13 cellular contexts compared by ENCODE assay signal in genomic region chr1:155932487-155932886, GRCh38. TPM values are rescaled to one million over a fixed set of nuclear protein-coding genes. Genes with fewer than 3 reads are reported as not detected.
A peak's percentile ranks its signal among the peaks of the same experiment; 100 is the strongest.
DNase-seq lines count a peak whose midpoint lies in the region; ATAC-seq and TF ChIP-seq lines count a peak whose summit lies in the region.
"Had no signal": no experiment of that assay in that cellular context is flagged by ENCODE, and none has a peak within 500 bp of the region (broad histone marks: within the 10 kb centered on the region; RNA-seq: fewer than 3 reads in every experiment).

No MANE protein-coding gene starts in this region.

- POLR2A ChIA-PET in AG04450 (lab: Yijun Ruan, JAX): interaction anchor here (0.6 kb wide), 1 partner anchor 70 kb away, joined by 3 read pairs; no protein-coding TSS in a partner anchor
- POLR2A ChIA-PET in activated naive CD8-positive, alpha-beta T cell treated with anti-CD3 and anti-CD28 coated beads, Interleukin-2, amount 10 ng/mL, durations not matched to agents 7 days and 5 days (lab: Charles Lee): interaction anchor here (0.5 to 1.7 kb wide), 6 partner anchors 9 to 355 kb away, joined by 3 to 4 read pairs (median 3); partner anchors contain the start of genes GON4L and RIT1

- CTCF ChIA-PET in AG04450 (lab: Charles Lee): interaction anchor here (1.1 to 2.5 kb wide), 4 partner anchors 58 to 683 kb away, joined by 3 to 12 read pairs (median 4); no protein-coding TSS in a partner anchor

- no peaks in the 10 kb centered on the region for H3K9me3 Mint-ChIP-seq in activated naive CD8-positive, alpha-beta T cell treated with anti-CD3 and anti-CD28 coated beads, Interleukin-2, amount 10 ng/mL, durations not matched to agents 7 days and 5 days
- H3K9me3 Mint-ChIP-seq: stimulated activated naive B cell treated with anti-CD40 and anti-IgM and Interleukin-4, amounts not matched to agents 10 μg/mL and 1 μg/mL and 100 μg/mL, for 72 hours had no signal

- no peak overlapping the region for H3K27ac ChIP-seq in AG04450 (ENCODE audit: low read depth, low read length)
- H3K27ac ChIP-seq in left lung: no peak overlapping the region

- intact Hi-C loops in left lung (cut with DNase I): no loop called here

- H3K4me3 ChIP-seq in AG04450 (ENCODE audit: low read depth, low read length) (peak overlapping the region; percentile 21), HFF-Myc (replicated peaks; ENCODE audit: low read depth, low read length) (peak overlapping the region; percentile 97), left lung (peak overlapping the region in 1 of 2 donors; percentile 80)

- no peaks in the 10 kb centered on the region for H3K27me3 Mint-ChIP-seq in activated naive CD8-positive, alpha-beta T cell treated with anti-CD3 and anti-CD28 coated beads, Interleukin-2, amount 10 ng/mL, durations not matched to agents 7 days and 5 days
- H3K27me3 Mint-ChIP-seq: stimulated activated naive B cell treated with anti-CD40 and anti-IgM and Interleukin-4, amounts not matched to agents 10 μg/mL and 1 μg/mL and 100 μg/mL, for 72 hours; T-helper 17 cell had no signal

- TF ChIP-seq CTCF in AG04450 (IDR thresholded peaks at IDR 0.05; ENCODE audit: low read depth, low read length): no peak
- no peak for TF ChIP-seq CTCF in HFF-Myc (IDR thresholded peaks at IDR 0.05; ENCODE audit: low read depth, low read length, missing control alignments)
- TF ChIP-seq CTCF in left lung (IDR thresholded peaks at IDR 0.05): no peak

- peaks cover 36% of the 10 kb centered on the region for H3K36me3 Mint-ChIP-seq in activated naive CD8-positive, alpha-beta T cell treated with anti-CD3 and anti-CD28 coated beads, Interleukin-2, amount 10 ng/mL, durations not matched to agents 7 days and 5 days

- peaks cover 26 to 54% of the 10 kb centered on the region in 2 donors for H3K4me1 ChIP-seq in left lung

- H3K4me1 Mint-ChIP-seq in activated naive CD8-positive, alpha-beta T cell treated with anti-CD3 and anti-CD28 coated beads, Interleukin-2, amount 10 ng/mL, durations not matched to agents 7 days and 5 days: peaks cover 24% of the 10 kb centered on the region

- peak overlapping the region; percentile 77 for H3K4me3 Mint-ChIP-seq in activated naive CD8-positive, alpha-beta T cell treated with anti-CD3 and anti-CD28 coated beads, Interleukin-2, amount 10 ng/mL, durations not matched to agents 7 days and 5 days
- H3K4me3 Mint-ChIP-seq: stimulated activated naive B cell treated with anti-CD40 and anti-IgM and Interleukin-4, amounts not matched to agents 10 μg/mL and 1 μg/mL and 100 μg/mL, for 72 hours; T-helper 17 cell had no signal

- H3K27me3 ChIP-seq in AG04450 (ENCODE audit: control insufficient read depth, insufficient read depth, low read length) (no peaks in the 10 kb centered on the region), left lung (no peaks in the 10 kb centered on the region)
- H3K27me3 ChIP-seq: adrenal gland had no signal

- H3K27ac Mint-ChIP-seq in activated naive CD8-positive, alpha-beta T cell treated with anti-CD3 and anti-CD28 coated beads, Interleukin-2, amount 10 ng/mL, durations not matched to agents 7 days and 5 days: peak overlapping the region; percentile 51
- H3K27ac Mint-ChIP-seq: stimulated activated naive B cell treated with anti-CD40 and anti-IgM and Interleukin-4, amounts not matched to agents 10 μg/mL and 1 μg/mL and 100 μg/mL, for 72 hours; T-helper 17 cell had no signal

- DNase-seq in AG04450 (ENCODE audit: low read depth, low spot score): no peak
- no peak for DNase-seq in HFF-Myc (ENCODE audit: extremely low read depth, low read depth)
- no peak for DNase-seq in activated naive CD8-positive, alpha-beta T cell treated with anti-CD3 and anti-CD28 coated beads, Interleukin-2, amount 10 ng/mL, durations not matched to agents 7 days and 5 days
- peak; percentile 33 for DNase-seq in iris pigment epithelial cell (ENCODE audit: low read depth)
- DNase-seq in NCI-H128 (lab: John Stamatoyannopoulos, UW; ENCODE audit: unreplicated experiment): no peak
- no peak for DNase-seq in left lung
- DNase-seq: NCI-H187 treated with DMSO at 0.1 percent for 48 hours; stimulated activated naive B cell treated with anti-CD40 and anti-IgM and Interleukin-4, amounts not matched to agents 10 μg/mL and 1 μg/mL and 100 μg/mL, for 72 hours; T-helper 17 cell had no signal

- peaks cover 0 to 60% of the 10 kb centered on the region in 2 donors for H3K36me3 ChIP-seq in left lung

- H3K9me3 ChIP-seq in AG04450 (ENCODE audit: control insufficient read depth, insufficient read depth, low read length) (no peaks in the 10 kb centered on the region; the same call in 1 of the 2 replicates), left lung (no peaks in the 10 kb centered on the region)
- H3K9me3 ChIP-seq: adrenal gland had no signal

- no peak for ATAC-seq in activated naive CD8-positive, alpha-beta T cell treated with anti-CD3 and anti-CD28 coated beads, Interleukin-2, amount 10 ng/mL, durations not matched to agents 7 days and 5 days (ENCODE audit: low read depth)
- ATAC-seq in GM18870 (IDR thresholded peaks at IDR 0.05; ENCODE audit: unreplicated experiment) (no peak), GM19467 (IDR thresholded peaks at IDR 0.05; ENCODE audit: unreplicated experiment) (no peak), left lung (no peak)
- ATAC-seq: stimulated activated naive B cell treated with anti-CD40 and anti-IgM and Interleukin-4, amounts not matched to agents 10 μg/mL and 1 μg/mL and 100 μg/mL, for 72 hours; T-helper 17 cell had no signal

RNA-seq across cellular contexts. Expression of gene KHDC4, which starts 1.7 kb away (rescaled TPM):
- 34.9 and 39.0 TPM in 2 replicates for polyA plus RNA-seq in AG04450 (2011; rRNA removed)
- polyA minus RNA-seq in AG04450 (2011; rRNA and poly(A)+ RNA removed): 47.4 and 53.0 TPM in 2 replicates
- total RNA-seq in activated naive CD8-positive, alpha-beta T cell treated with anti-CD3 and anti-CD28 coated beads, Interleukin-2, amount 10 ng/mL, durations not matched to agents 7 days and 5 days: 10 to 100 TPM; 91.6 to 94.5 TPM
- total RNA-seq in left lung: 10 to 100 TPM; 38.2 to 39.3 TPM

RNA-seq across cellular contexts. Expression of gene RXFP4, which starts 9.0 kb away (rescaled TPM):
- polyA plus RNA-seq in AG04450 (2011; rRNA removed): not detected in 2 replicates
- not detected in 2 replicates for polyA minus RNA-seq in AG04450 (2011; rRNA and poly(A)+ RNA removed)
- under 1 TPM in 1 of 2 experiments, not detected in 1; 0.26 TPM for total RNA-seq in activated naive CD8-positive, alpha-beta T cell treated with anti-CD3 and anti-CD28 coated beads, Interleukin-2, amount 10 ng/mL, durations not matched to agents 7 days and 5 days
- not detected for total RNA-seq in left lung
- total RNA-seq: adrenal gland, renal cortical epithelial cell, T-helper 17 cell had no signal
- polyA plus RNA-seq: adrenal gland had no signal

RNA-seq across cellular contexts. Expression of gene RIT1, which starts 21.3 kb away (rescaled TPM):
- polyA plus RNA-seq in AG04450 (2011; rRNA removed): 56.4 and 65.2 TPM in 2 replicates
- 61.1 and 69.2 TPM in 2 replicates for polyA minus RNA-seq in AG04450 (2011; rRNA and poly(A)+ RNA removed)
- total RNA-seq in activated naive CD8-positive, alpha-beta T cell treated with anti-CD3 and anti-CD28 coated beads, Interleukin-2, amount 10 ng/mL, durations not matched to agents 7 days and 5 days: 10 to 100 TPM; 31.3 to 32.8 TPM
- 10 to 100 TPM; 40.8 to 55.3 TPM for total RNA-seq in left lung

RNA-seq across cellular contexts. Expression of gene ARHGEF2, which starts 45.9 kb away (rescaled TPM):
- 121 and 128 TPM in 2 replicates for polyA plus RNA-seq in AG04450 (2011; rRNA removed)
- 142 and 172 TPM in 2 replicates for polyA minus RNA-seq in AG04450 (2011; rRNA and poly(A)+ RNA removed)
- total RNA-seq in activated naive CD8-positive, alpha-beta T cell treated with anti-CD3 and anti-CD28 coated beads, Interleukin-2, amount 10 ng/mL, durations not matched to agents 7 days and 5 days: 100 to 1,000 TPM; 151 to 155 TPM
- 100 to 1,000 TPM; 158 to 290 TPM for total RNA-seq in left lung
